In genomic region chr13:99305180-99305965, GRCh38 we compare ENCODE assay signal across 15 cellular contexts. TPM values are rescaled to one million over a fixed set of nuclear protein-coding genes. Genes with fewer than 3 reads are reported as not detected.
DNase-seq lines count a peak whose midpoint lies in the region; ATAC-seq, FAIRE-seq and TF ChIP-seq lines count a peak whose summit lies in the region.
"Had no signal": no experiment of that assay in that cellular context is flagged by ENCODE, and none has a peak within 500 bp of the region (broad histone marks: within the 10 kb centered on the region; RNA-seq: fewer than 3 reads in every experiment).

No MANE protein-coding gene starts in this region.

- H3K9me3 Mint-ChIP-seq in CD4-positive, alpha-beta T cell: no peaks in the 10 kb centered on the region
- no peaks in the 10 kb centered on the region for H3K9me3 Mint-ChIP-seq in central memory CD8-positive, alpha-beta T cell
- no peaks in the 10 kb centered on the region for H3K9me3 Mint-ChIP-seq in natural killer cell

- peaks cover 72% of the 10 kb centered on the region for H3K79me2 ChIP-seq in Karpas-422 (ENCODE audit: low read length)

- no peak overlapping the region for H3K4me3 ChIP-seq in Karpas-422 (ENCODE audit: low read length)
- H3K4me3 ChIP-seq: ovary had no signal

- H3K4me1 Mint-ChIP-seq in CD4-positive, alpha-beta T cell (ENCODE audit: low read depth): peaks cover 69% of the 10 kb centered on the region
- peaks cover 71% of the 10 kb centered on the region for H3K4me1 Mint-ChIP-seq in central memory CD8-positive, alpha-beta T cell
- peaks cover 52 to 66% of the 10 kb centered on the region in 2 donors for H3K4me1 Mint-ChIP-seq in natural killer cell

- H2AFZ ChIP-seq in Karpas-422 (ENCODE audit: low read length): no peak overlapping the region

- no peaks in the 10 kb centered on the region for H3K9me3 ChIP-seq in CD4-positive, alpha-beta T cell (ENCODE audit: control insufficient read depth, low read length)
- H3K9me3 ChIP-seq in Karpas-422 (ENCODE audit: low read length): no peaks in the 10 kb centered on the region
- H3K9me3 ChIP-seq: ovary had no signal

- no peak for TF ChIP-seq CTCF in CD4-positive, alpha-beta T cell (IDR thresholded peaks at IDR 0.05)
- TF ChIP-seq CTCF in natural killer cell (IDR thresholded peaks at IDR 0.05): no peak

- POLR2A ChIA-PET in CD4-positive, alpha-beta T cell (lab: Charles Lee): interaction anchor here (0.6 to 13.9 kb wide), 33 partner anchors 9 to 513 kb away, joined by 3 to 220 read pairs (median 12); partner anchors contain the start of genes GPR18 and UBAC2

- peak overlapping the region; percentile 97 for H3K4me3 Mint-ChIP-seq in CD4-positive, alpha-beta T cell
- peak overlapping the region; percentile 96 for H3K4me3 Mint-ChIP-seq in central memory CD8-positive, alpha-beta T cell
- peak overlapping the region; percentile 38 for H3K4me3 Mint-ChIP-seq in natural killer cell

- no peak for FAIRE-seq in GM12891 (lab: Jason Lieb, UNC)

- no peaks in the 10 kb centered on the region for H3K9me2 ChIP-seq in Karpas-422 (replicated peaks; ENCODE audit: insufficient read depth, low read length)

- H3K36me3 Mint-ChIP-seq in CD4-positive, alpha-beta T cell (ENCODE audit: low read depth): peaks cover 75% of the 10 kb centered on the region
- peaks cover 57% of the 10 kb centered on the region for H3K36me3 Mint-ChIP-seq in central memory CD8-positive, alpha-beta T cell (ENCODE audit: insufficient read depth)
- peaks cover 8% of the 10 kb centered on the region for H3K36me3 Mint-ChIP-seq in natural killer cell

- no peak for DNase-seq in CD4-positive, alpha-beta T cell
- DNase-seq in GM12891 (ENCODE audit: insufficient read length, low spot score): no peak
- DNase-seq in central memory CD8-positive, alpha-beta T cell (ENCODE audit: low spot score in 2 of 2): no peak
- no peak for DNase-seq in natural killer cell
- DNase-seq in Karpas-422: no peak
- no peak for DNase-seq in dermis blood vessel endothelial cell
- DNase-seq in superior temporal gyrus (ENCODE audit: extremely low spot score): no peak
- DNase-seq: activated CD4-positive, alpha-beta T cell treated with anti-CD3 and anti-CD28 coated beads, Interleukin-2, amount 50 U/mL, for 4 hours; anterior cingulate cortex; C1 segment of cervical spinal cord; NCI-H2171 treated with DMSO at 0.1 percent for 48 hours; OCI-M1; ovary; stimulated activated CD4-positive, alpha-beta T cell treated with anti-CD3 and anti-CD28 coated beads, Interleukin-2, amount 100 ng/mL, for 48 hours had no signal

- CTCF ChIA-PET in CD4-positive, alpha-beta T cell (lab: Charles Lee): interaction anchor here (0.9 to 6.4 kb wide), 12 partner anchors 10 to 131 kb away, joined by 3 to 44 read pairs (median 6); no protein-coding TSS in a partner anchor

- intact Hi-C loops in CD4-positive, alpha-beta T cell (cut with DNase I, micrococcal nuclease): loop anchor here in 1 of 2 experiments (5.0 kb wide), 1 partner anchor 33 kb away; no protein-coding TSS in a partner anchor
- intact Hi-C loops in natural killer cell (cut with micrococcal nuclease): loop anchor here (5.0 kb wide), 1 partner anchor 47 kb away; no protein-coding TSS in a partner anchor

- H3K27ac Mint-ChIP-seq in CD4-positive, alpha-beta T cell: peak overlapping the region; percentile 89
- H3K27ac Mint-ChIP-seq in central memory CD8-positive, alpha-beta T cell (ENCODE audit: low read depth): peak overlapping the region; percentile 99
- H3K27ac Mint-ChIP-seq in natural killer cell: peak overlapping the region; percentile 61 to 64

- H3K9ac ChIP-seq in Karpas-422 (ENCODE audit: low read length): no peak overlapping the region

- H3K27ac ChIP-seq in CD4-positive, alpha-beta T cell (ENCODE audit: low read depth, low read length): peak overlapping the region; percentile 68
- no peak overlapping the region for H3K27ac ChIP-seq in Karpas-422 (ENCODE audit: low read length)
- H3K27ac ChIP-seq: ovary had no signal

- TF ChIP-seq POLR2A in GM12891 (IDR thresholded peaks at IDR 0.05; ENCODE audit: low read depth, low read length): no peak

- peaks cover 48% of the 10 kb centered on the region for H3K4me1 ChIP-seq in Karpas-422 (ENCODE audit: low read length)

- no peaks in the 10 kb centered on the region for H4K20me1 ChIP-seq in Karpas-422 (ENCODE audit: insufficient read depth, low read depth, low read length)

- no peaks in the 10 kb centered on the region for H3K27me3 Mint-ChIP-seq in CD4-positive, alpha-beta T cell
- H3K27me3 Mint-ChIP-seq in central memory CD8-positive, alpha-beta T cell: no peaks in the 10 kb centered on the region
- no peaks in the 10 kb centered on the region for H3K27me3 Mint-ChIP-seq in natural killer cell (ENCODE audit: low read depth in 2 of 2)

- peaks cover 13% of the 10 kb centered on the region for H3K36me3 ChIP-seq in Karpas-422 (ENCODE audit: insufficient read depth, low read length)
- H3K36me3 ChIP-seq: ovary had no signal

- H3K4me2 ChIP-seq in Karpas-422 (ENCODE audit: low read depth, low read length, poor library complexity, severe bottlenecking): no peak overlapping the region

- no peaks in the 10 kb centered on the region for H3K27me3 ChIP-seq in CD4-positive, alpha-beta T cell (ENCODE audit: control insufficient read depth, insufficient read depth, low read length)
- no peaks in the 10 kb centered on the region for H3K27me3 ChIP-seq in Karpas-422 (ENCODE audit: low read length)
- H3K27me3 ChIP-seq: ovary had no signal

- ATAC-seq in CD4-positive, alpha-beta T cell (ENCODE audit: poor library complexity): no peak
- ATAC-seq in central memory CD8-positive, alpha-beta T cell (replicated peaks; ENCODE audit: extremely low read depth, poor library complexity, severe bottlenecking): no peak
- ATAC-seq in natural killer cell (no peak), GM19467 (IDR thresholded peaks at IDR 0.05; ENCODE audit: unreplicated experiment) (no peak)

TF ChIP-seq in GM12891, 5 proteins besides CTCF, POLR2A, EP300 and RAD21:
- TF ChIP-seq TAF1 (IDR thresholded peaks at IDR 0.05; ENCODE audit: low read depth, low read length) (no peak), PAX5 (IDR thresholded peaks at IDR 0.05; ENCODE audit: insufficient read depth, low read length, severe bottlenecking) (no peak), POLR2AphosphoS5 (IDR thresholded peaks at IDR 0.05; ENCODE audit: low read depth, low read length) (peak; percentile 17; the same call in 1 of the 2 replicates), SPI1 (IDR thresholded peaks at IDR 0.05; ENCODE audit: low read depth, low read length) (no peak), POU2F2 (IDR thresholded peaks at IDR 0.05; ENCODE audit: low read depth, low read length) (no peak)

RNA-seq across cellular contexts. Expression of gene GPR183, which starts 1.8 kb away (rescaled TPM):
- 100 to 1,000 TPM; 330 to 337 TPM for total RNA-seq in CD4-positive, alpha-beta T cell
- 61.8 TPM for polyA plus RNA-seq in GM12891 (2012; ENCODE audit: low read depth, missing spikeins)
- 10 to 100 TPM; 20.0 to 47.0 (median 41.1) TPM for total RNA-seq in natural killer cell
- 0.11 TPM in 1 of 2 replicates, not detected in the other for total RNA-seq in Karpas-422 (2014; rRNA removed; shearing (Covaris generic); ENCODE audit: low replicate concordance)
- total RNA-seq in dermis blood vessel endothelial cell: 0.09 and 0.34 TPM in 2 replicates

RNA-seq across cellular contexts. Expression of gene GPR18, which starts 47.2 kb away (rescaled TPM):
- total RNA-seq in CD4-positive, alpha-beta T cell: 10 to 100 TPM; 42.9 to 45.1 TPM
- polyA plus RNA-seq in GM12891 (2012; ENCODE audit: low read depth, missing spikeins): 2.3 TPM
- total RNA-seq in natural killer cell (10 to 100 TPM; 11.4 to 41.7 (median 25.5) TPM), dermis blood vessel endothelial cell (not detected in 2 replicates)
- 45.4 and 126 TPM in 2 replicates for total RNA-seq in Karpas-422 (2014; rRNA removed; shearing (Covaris generic); ENCODE audit: low replicate concordance)

Comparison
In these comparisons a context has a peak if more than half of its experiments do, and no peak if none do; other contexts are left out.
1. H3K4me3 Mint-ChIP-seq: peak in every context shown above with its lines; median percentile 97 in CD4-positive, alpha-beta T cell; 96 in central memory CD8-positive, alpha-beta T cell; 38 in natural killer cell.
2. RNA of gene GPR183, which starts 1.8 kb away (total RNA-seq): 330 to 337 TPM in CD4-positive, alpha-beta T cell and 20.0 to 47.0 TPM in natural killer cell; 0.09 to 0.34 TPM in dermis blood vessel endothelial cell and 0.11 TPM in Karpas-422; every median in the first group is over 10 times any median in the second.
3. RNA of gene GPR18, which starts 47.2 kb away (total RNA-seq): 45.4 to 126 TPM in Karpas-422, 42.9 to 45.1 TPM in CD4-positive, alpha-beta T cell and 11.4 to 41.7 TPM in natural killer cell; not detected in dermis blood vessel endothelial cell; every median in the first group is over 10 times any median in the second.
4. Peak in every context shown above with its lines, with median percentiles within 50 percentile points of each other: H3K27ac Mint-ChIP-seq.